Comparison of ENCODE assay signal across 8 cellular contexts in the genomic region with DNA sequence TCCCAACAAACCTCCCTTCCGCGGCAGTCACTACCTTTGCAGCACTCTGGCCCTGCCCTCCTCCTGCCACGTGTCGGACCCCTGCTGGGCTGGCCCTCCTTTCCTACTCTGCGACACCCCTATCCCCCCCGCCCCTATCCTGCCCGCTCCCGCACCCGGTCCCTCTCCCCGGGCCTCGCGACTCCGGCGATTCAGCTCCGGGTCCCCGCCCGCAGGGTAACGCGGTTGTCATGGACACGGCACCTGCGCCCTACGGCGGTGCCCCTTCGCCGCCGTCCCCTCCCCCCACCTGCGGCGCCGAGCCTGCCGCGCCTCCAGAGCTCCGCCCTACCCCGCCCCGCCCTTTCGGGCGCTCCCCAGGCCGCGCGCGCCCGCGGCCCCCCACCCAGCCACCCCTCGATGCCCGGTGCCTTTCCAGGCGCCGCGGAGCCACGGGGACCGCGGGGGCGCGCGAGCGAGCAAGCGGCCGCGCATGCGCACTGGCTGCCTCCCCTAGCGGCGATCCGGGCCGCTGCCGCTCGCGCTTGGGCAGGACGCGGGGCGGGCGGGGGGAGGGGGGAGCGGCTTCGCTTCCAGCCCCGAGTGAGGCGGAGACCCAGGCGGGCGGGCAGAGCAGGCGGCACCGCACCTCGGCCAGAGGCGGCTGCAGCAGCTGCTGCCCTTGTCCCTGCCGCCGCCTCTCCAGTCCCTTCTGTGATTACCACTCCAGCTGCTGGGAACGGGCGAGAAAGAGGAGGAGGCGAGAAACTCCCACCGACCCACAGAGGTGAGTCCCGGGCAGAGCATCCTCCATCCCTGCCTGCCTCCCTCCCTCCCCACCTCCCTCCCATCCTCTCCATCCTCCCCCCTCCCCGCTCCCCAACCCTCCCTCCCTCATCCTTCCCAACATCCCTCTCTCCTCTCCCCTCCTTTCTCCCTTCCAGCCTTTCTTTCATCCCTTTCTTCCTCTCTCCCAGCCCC. TPM values are rescaled to one million over a fixed set of nuclear protein-coding genes. Genes with fewer than 3 reads are reported as not detected.
DNase-seq lines count a peak whose midpoint lies in the region; ATAC-seq and TF ChIP-seq lines count a peak whose summit lies in the region.

A gene (plus strand): TSS at position 610 of the 960 bp plus-strand sequence.

- H3K4me1 Mint-ChIP-seq in naive thymus-derived CD8-positive, alpha-beta T cell = peaks cover 0 to 8% (median 4%) of the 10 kb centered on the region in 4 donors

- H3K36me3 ChIP-seq in KMS-11 (ENCODE audit: insufficient read depth) = no peaks in the 10 kb centered on the region
- no peaks in the 10 kb centered on the region for H3K36me3 ChIP-seq in esophagus squamous epithelium

- peaks cover 14 to 34% (median 22%) of the 10 kb centered on the region in 5 donors for H3K27me3 Mint-ChIP-seq in naive thymus-derived CD8-positive, alpha-beta T cell

- H3K27ac Mint-ChIP-seq in naive thymus-derived CD8-positive, alpha-beta T cell = no peak within 1 kb of the TSS

- TF ChIP-seq CTCF in 22Rv1 (IDR thresholded peaks at IDR 0.05) (peak; percentile 69), GM13976 (IDR thresholded peaks at IDR 0.05; ENCODE audit: borderline replicate concordance, control extremely low read depth, extremely low read depth, insufficient read depth, missing control alignments) (no peak), KMS-11 (conservative IDR thresholded peaks at IDR 0.05; ENCODE audit: low read depth, low read length) (no peak), esophagus squamous epithelium (IDR thresholded peaks at IDR 0.05) (no peak), omental fat pad (IDR thresholded peaks at IDR 0.05) (no peak)

- no peaks in the 10 kb centered on the region for H3K9me3 ChIP-seq in esophagus squamous epithelium

- H3K4me1 ChIP-seq in KMS-11 (ENCODE audit: low read depth, poor library complexity, severe bottlenecking) (peaks cover 6% of the 10 kb centered on the region), esophagus squamous epithelium (peaks cover 0 to 10% (median 0%) of the 10 kb centered on the region in 3 donors)

- no peak for ATAC-seq in naive thymus-derived CD8-positive, alpha-beta T cell
- no peak for ATAC-seq in GM18909 (IDR thresholded peaks at IDR 0.05; ENCODE audit: poor library complexity, unreplicated experiment)
- ATAC-seq in omental fat pad (ENCODE audit: low FRiP score) = no peak

- H3K9ac ChIP-seq in KMS-11 = no peak within 1 kb of the TSS

- DNase-seq in GM13976 (ENCODE audit: low spot score) (peak; percentile 77), SK-N-DZ (ENCODE audit: low spot score) (peak; percentile 89), esophagus squamous epithelium (lab: John Stamatoyannopoulos, UW) (no peak), omental fat pad (ENCODE audit: low spot score) (no peak)
- DNase-seq in naive thymus-derived CD8-positive, alpha-beta T cell = peak in 1 of 10 donors; percentile 9

- intact Hi-C loops in esophagus squamous epithelium (cut with DNase I) = no loop called here

- no peaks in the 10 kb centered on the region for H3K79me2 ChIP-seq in KMS-11 (ENCODE audit: insufficient read depth, low read depth)

- peak within 1 kb of the TSS in 8 of 10 donors; percentile 21 to 67 (median 54) for H3K4me3 Mint-ChIP-seq in naive thymus-derived CD8-positive, alpha-beta T cell

- no peaks in the 10 kb centered on the region for H4K20me1 ChIP-seq in KMS-11 (ENCODE audit: insufficient read depth)

- no peak for TF ChIP-seq POLR2A in esophagus squamous epithelium (IDR thresholded peaks at IDR 0.05)

- H3K9me3 Mint-ChIP-seq in naive thymus-derived CD8-positive, alpha-beta T cell = peaks cover 0 to 35% (median 20%) of the 10 kb centered on the region in 9 donors

- H3K4me3 ChIP-seq in KMS-11 (IDR thresholded peaks at IDR 0.05; ENCODE audit: insufficient read depth, low read depth, low read length) (peak within 1 kb of the TSS; percentile 35), esophagus squamous epithelium (peak within 1 kb of the TSS in 3 of 4 donors; percentile 6 to 56 (median 42))

- peak within 1 kb of the TSS; percentile 69 for H3K4me2 ChIP-seq in KMS-11

- H3K27ac ChIP-seq in 22Rv1 = peak within 1 kb of the TSS; percentile 37
- no peak within 1 kb of the TSS for H3K27ac ChIP-seq in KMS-11
- H3K27ac ChIP-seq in esophagus squamous epithelium = no peak within 1 kb of the TSS

- peak within 1 kb of the TSS; percentile 73 for H2AFZ ChIP-seq in KMS-11 (ENCODE audit: low read depth)

- POLR2A ChIA-PET in naive thymus-derived CD8-positive, alpha-beta T cell (lab: Charles Lee) = no interaction called here

- H3K27me3 ChIP-seq in KMS-11 (ENCODE audit: insufficient read depth, low read depth) = no peaks in the 10 kb centered on the region
- H3K27me3 ChIP-seq in esophagus squamous epithelium = peaks cover 0 to 27% (median 0%) of the 10 kb centered on the region in 4 donors

- peaks cover 0 to 21% (median 8%) of the 10 kb centered on the region in 3 donors for H3K36me3 Mint-ChIP-seq in naive thymus-derived CD8-positive, alpha-beta T cell

- in situ Hi-C loops in GM13976 (cut with MboI; ENCODE audit: low sequenced_read_pairs, unreplicated experiment) = no loop called here

- WGBS in esophagus squamous epithelium, 2 donors = 9 to 12% methylated on average over 19 to 22 of the region's 87 CpGs

RNA-seq across cellular contexts. Expression of the gene that starts here (rescaled TPM):
- polyA plus RNA-seq in SK-N-DZ (2014; cell fraction: cytosol; rRNA removed) = 25.6 and 27.3 TPM in 2 replicates
- polyA plus RNA-seq in SK-N-DZ (2014; cell fraction: nucleus; rRNA removed) = 12.3 and 21.5 TPM in 2 replicates
- total RNA-seq in esophagus squamous epithelium (not detected), omental fat pad (under 1 TPM in 1 of 4 donors, not detected in 3; 0.19 TPM)
- not detected for total RNA-seq in naive thymus-derived CD8-positive, alpha-beta T cell
- polyA plus RNA-seq in naive thymus-derived CD8-positive, alpha-beta T cell = not detected

Comparison
In these comparisons a context has a peak if more than half of its experiments do, and no peak if none do; other contexts are left out.
1. DNase-seq: peak in GM13976 (single experiment) and SK-N-DZ (single experiment); none in esophagus squamous epithelium (single experiment) and omental fat pad (single experiment).